8 cellular contexts compared by ENCODE assay signal in genomic region chr7:20172736-20173334, GRCh38. TPM values are rescaled to one million over a fixed set of nuclear protein-coding genes. Genes with fewer than 3 reads are reported as not detected.
DNase-seq lines count a peak whose midpoint lies in the region; ATAC-seq and TF ChIP-seq lines count a peak whose summit lies in the region.

No MANE protein-coding gene starts in this region.

- H3K4me1 ChIP-seq in trophoblast cell (ENCODE audit: control insufficient read depth in 1 of 2, insufficient read depth in 2 of 2, low read length in 2 of 2) = no peaks in the 10 kb centered on the region

- no peak overlapping the region for H3K4ac ChIP-seq in trophoblast cell (ENCODE audit: low read depth, low read length)

- peak; percentile 61 for TF ChIP-seq CTCF in GM12875 (IDR thresholded peaks at IDR 0.05; ENCODE audit: borderline replicate concordance, insufficient read depth, low read depth, low read length)

- H4K8ac ChIP-seq in trophoblast cell (ENCODE audit: low read depth, low read length) = no peak overlapping the region

- no peak overlapping the region for H2BK12ac ChIP-seq in trophoblast cell (ENCODE audit: low read length)

- no peak overlapping the region for H2AK5ac ChIP-seq in trophoblast cell (ENCODE audit: low read length)

- no peak overlapping the region for H3K14ac ChIP-seq in trophoblast cell (ENCODE audit: low read length)

- H3K4me3 ChIP-seq in GM12875 (ENCODE audit: low read depth, low read length) (no peak overlapping the region), trophoblast cell (ENCODE audit: low read depth, low read length) (no peak overlapping the region)

- H3K36me3 ChIP-seq in trophoblast cell (ENCODE audit: control insufficient read depth in 1 of 2, insufficient read depth in 2 of 2, low read length in 2 of 2) = no peaks in the 10 kb centered on the region

- H3K9me3 ChIP-seq in trophoblast cell (ENCODE audit: insufficient read depth, low read depth, low read length) = no peaks in the 10 kb centered on the region

- DNase-seq in Ammon's horn (ENCODE audit: low spot score) = peak; percentile 43
- DNase-seq in Kasumi-1 (lab: John Stamatoyannopoulos, UW) = peak; percentile 14 to 29
- peak; percentile 90 for DNase-seq in SK-MEL-5 (ENCODE audit: low read depth, low spot score)
- DNase-seq in fibroblast of peridontal ligament (ENCODE audit: extremely low read depth) = peak; percentile 54
- peak; percentile 26 to 50 for DNase-seq in trophoblast cell
- DNase-seq in activated naive CD4-positive, alpha-beta T cell treated with Interleukin-2 at 50 U/mL for 16 hours = no peak

- no peak overlapping the region for H2BK120ac ChIP-seq in trophoblast cell (ENCODE audit: insufficient read depth, low read length, poor library complexity)

- WGBS in trophoblast cell (ENCODE audit: extremely low coverage, insufficient coverage, insufficient read length) = no CpG with 5 or more reads among the region's 3 CpGs

- no peak overlapping the region for H3K9ac ChIP-seq in trophoblast cell (ENCODE audit: low read length)

- in situ Hi-C loops in SK-MEL-5 (cut with HindIII; ENCODE audit: low pct_unique_long_range_greater_than_20kb, low sequenced_read_pairs) = no loop called here

- H3K4me2 ChIP-seq in trophoblast cell (ENCODE audit: low read length) = no peak overlapping the region

- no peaks in the 10 kb centered on the region for H3K79me1 ChIP-seq in trophoblast cell (ENCODE audit: low read length)

- H3K23ac ChIP-seq in trophoblast cell (ENCODE audit: low read length) = no peak overlapping the region

- no peak overlapping the region for H4K91ac ChIP-seq in trophoblast cell (ENCODE audit: low read depth, low read length)

- H4K12ac ChIP-seq in trophoblast cell (ENCODE audit: low read depth, low read length) = no peak overlapping the region

- no peak overlapping the region for H3K18ac ChIP-seq in trophoblast cell (ENCODE audit: low read length)

- no peak for ATAC-seq in GM18502 (IDR thresholded peaks at IDR 0.05; ENCODE audit: poor library complexity, unreplicated experiment)

- H3K79me2 ChIP-seq in trophoblast cell (ENCODE audit: control insufficient read depth, insufficient read depth, low read length, poor library complexity) = no peaks in the 10 kb centered on the region

- H2AFZ ChIP-seq in trophoblast cell (ENCODE audit: insufficient read depth, low read length, poor library complexity) = no peak overlapping the region

- H3K27me3 ChIP-seq in trophoblast cell (ENCODE audit: insufficient read depth, low read length) = no peaks in the 10 kb centered on the region

- no peak overlapping the region for H3K27ac ChIP-seq in trophoblast cell (ENCODE audit: low read depth, low read length)

- no peak overlapping the region for H2BK5ac ChIP-seq in trophoblast cell (ENCODE audit: low read depth, low read length, poor library complexity)

RNA-seq across cellular contexts. Expression of gene MACC1, which starts 44.3 kb away (rescaled TPM):
- 1.2 and 1.4 TPM in 2 replicates for total RNA-seq in SK-MEL-5 (2014; rRNA removed; shearing (Covaris generic))
- polyA plus RNA-seq in SK-MEL-5 (2015; cell fraction: cytosol; rRNA removed) = 0.41 and 0.44 TPM in 2 replicates
- 1.8 and 3.2 TPM in 2 replicates for polyA plus RNA-seq in SK-MEL-5 (2015; cell fraction: nucleus; rRNA removed)
- 0.73 and 0.82 TPM in 2 replicates for polyA plus RNA-seq in trophoblast cell (2013)
